ENCODE assay signal across 14 cellular contexts in the genomic region with DNA sequence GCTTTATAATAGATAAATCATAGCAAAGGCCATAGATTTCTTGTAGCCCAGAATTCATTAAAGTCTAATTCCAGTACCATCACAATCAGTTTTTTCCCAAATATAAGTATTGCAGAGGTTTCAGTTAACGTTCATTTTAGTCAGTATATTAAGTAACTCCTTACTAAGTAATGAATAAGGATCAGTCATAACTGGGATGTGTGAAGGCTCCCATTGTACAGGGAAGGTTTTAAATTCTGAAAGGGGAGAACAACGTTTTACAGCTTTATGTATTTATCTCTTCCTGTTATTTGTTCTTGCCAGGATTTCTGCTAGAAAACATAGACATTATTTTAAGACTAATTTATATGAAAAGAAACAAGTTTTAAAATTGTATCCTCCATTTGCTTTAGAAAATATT.
DNase-seq lines count a peak whose midpoint lies in the region; ATAC-seq lines count a peak whose summit lies in the region.
"Had no signal": no experiment of that assay in that cellular context is flagged by ENCODE, and none has a peak within 500 bp of the region (broad histone marks: within the 10 kb centered on the region; RNA-seq: fewer than 3 reads in every experiment).

No MANE protein-coding gene starts in this region.

- no peaks in the 10 kb centered on the region for H3K9me3 ChIP-seq in SK-N-MC (ENCODE audit: low read depth, low read length)
- H3K9me3 ChIP-seq: BE2C, HAP-1 had no signal

- no peaks in the 10 kb centered on the region for H3K36me3 ChIP-seq in SK-N-MC (ENCODE audit: insufficient read depth, low read length)
- H3K36me3 ChIP-seq: BE2C, HAP-1 had no signal

- H3K27ac ChIP-seq in SK-N-MC, result peak overlapping the region; percentile 97
- H3K27ac ChIP-seq: C4-2B had no signal

- ATAC-seq in HG02759 (IDR thresholded peaks at IDR 0.05; ENCODE audit: unreplicated experiment) (no peak), GM21717 (IDR thresholded peaks at IDR 0.05; ENCODE audit: unreplicated experiment) (no peak)

- peak overlapping the region; percentile 69 for H3K4me3 ChIP-seq in SK-N-MC
- H3K4me3 ChIP-seq: HAP-1 had no signal

- DNase-seq in COLO829 (ENCODE audit: low spot score), result peak; percentile 49
- no peak for DNase-seq in SK-N-MC (ENCODE audit: low read depth, low spot score)
- DNase-seq in foreskin melanocyte, result peak; percentile 39
- no peak for DNase-seq in cerebellum (ENCODE audit: low spot score)
- DNase-seq in NCI-H526 (lab: John Stamatoyannopoulos, UW), result no peak
- DNase-seq: BE2C; CD4-positive, alpha-beta memory T cell; COR-L47; DND-41; GDM1 had no signal

- peak overlapping the region; percentile 50 for H3K9ac ChIP-seq in SK-N-MC (ENCODE audit: insufficient read length)

Comparison
In these comparisons a context has a peak if more than half of its experiments do, and no peak if none do; other contexts are left out.
1. DNase-seq: peak in COLO829 (single experiment) and foreskin melanocyte (single experiment); none in SK-N-MC (single experiment), cerebellum (single experiment) and NCI-H526 (0 of 2).